18 cellular contexts compared by ENCODE assay signal in the genomic region with DNA sequence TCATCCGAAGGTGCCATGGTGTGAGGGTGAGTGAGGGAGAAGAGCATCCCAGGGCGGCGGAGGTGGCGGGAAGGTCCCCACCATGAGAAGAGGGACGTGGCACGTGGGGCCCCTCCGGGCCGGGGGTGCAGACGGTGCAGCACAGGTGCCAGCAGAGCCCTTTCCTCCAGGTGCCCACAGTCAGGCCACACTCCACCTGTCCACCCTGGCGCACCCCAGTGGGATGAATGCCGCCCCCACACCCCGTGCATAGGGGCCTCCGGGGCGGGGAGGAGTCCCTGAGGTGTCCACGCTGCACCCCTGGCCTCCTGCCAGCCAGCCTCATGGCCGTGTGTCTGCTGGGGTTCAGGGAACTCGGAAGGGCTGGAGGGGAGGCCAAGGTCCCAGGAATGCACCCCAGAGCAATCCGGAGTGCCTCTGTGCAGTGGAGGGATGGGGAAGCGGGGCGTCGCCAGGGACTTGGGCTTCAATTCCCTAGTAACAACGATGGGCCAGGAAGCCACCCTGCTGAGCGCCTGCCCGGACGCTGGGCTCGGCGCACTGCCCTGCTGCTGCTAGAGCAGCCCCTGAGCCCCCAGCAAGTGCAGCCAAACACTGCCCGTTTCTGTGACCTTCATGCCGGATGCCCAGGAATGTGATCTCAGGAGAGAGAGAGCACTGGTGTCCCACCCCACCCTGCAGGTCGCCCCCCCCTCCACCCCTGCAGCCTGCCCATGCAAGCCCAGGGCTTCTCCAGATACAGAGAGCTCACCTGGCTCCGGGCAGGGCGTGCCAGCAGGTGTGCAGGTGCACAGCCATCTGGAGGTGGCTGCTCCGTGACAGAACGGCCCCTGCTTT. TPM values are rescaled to one million over a fixed set of nuclear protein-coding genes. Genes with fewer than 3 reads are reported as not detected.
DNase-seq lines count a peak whose midpoint lies in the region; TF ChIP-seq lines count a peak whose summit lies in the region.
"Had no signal": no experiment of that assay in that cellular context is flagged by ENCODE, and none has a peak within 500 bp of the region (broad histone marks: within the 10 kb centered on the region; RNA-seq: fewer than 3 reads in every experiment).

No MANE protein-coding gene starts in this region.

- H3K4me3 ChIP-seq in hepatocyte (no peak overlapping the region), ascending aorta (no peak overlapping the region)

- H3K4me1 Mint-ChIP-seq in brain: peaks cover 63% of the 10 kb centered on the region

- H3K36me3 ChIP-seq in hepatocyte (replicated peaks; ENCODE audit: insufficient read depth, low read depth) (no peaks in the 10 kb centered on the region), ascending aorta (no peaks in the 10 kb centered on the region)

- intact Hi-C loops in ascending aorta (cut with DNase I): no loop called here

- H3K27me3 ChIP-seq in hepatocyte (no peaks in the 10 kb centered on the region), ascending aorta (no peaks in the 10 kb centered on the region)

- 74% methylated on average over 26 of the region's 34 CpGs for WGBS in hepatocyte (ENCODE audit: low lambda C conversion rate, missing lambda C conversion rate)

- no peak overlapping the region for H2AFZ ChIP-seq in hepatocyte

- no peaks in the 10 kb centered on the region for H3K79me2 ChIP-seq in hepatocyte

- H3K27ac Mint-ChIP-seq in brain: peak overlapping the region in 3 of 5 experiments; percentile 63 to 94 (median 64)
- H3K27ac Mint-ChIP-seq: activated T-helper 17 cell treated with anti-CD3 and anti-CD28 coated beads, Interleukin-2, amount 50 U/mL, for 72 hours; T-helper 17 cell had no signal

- no peak for TF ChIP-seq CTCF in brain (conservative IDR thresholded peaks at IDR 0.05)
- TF ChIP-seq CTCF in hepatocyte (IDR thresholded peaks at IDR 0.05; ENCODE audit: poor library complexity): no peak
- no peak for TF ChIP-seq CTCF in GM13976 (IDR thresholded peaks at IDR 0.05; ENCODE audit: borderline replicate concordance, control extremely low read depth, extremely low read depth, insufficient read depth, missing control alignments)
- no peak for TF ChIP-seq CTCF in ascending aorta (IDR thresholded peaks at IDR 0.05)

- H3K9me3 ChIP-seq in hepatocyte (ENCODE audit: low read depth) (no peaks in the 10 kb centered on the region), ascending aorta (no peaks in the 10 kb centered on the region)

- H3K9me2 ChIP-seq in hepatocyte (replicated peaks; ENCODE audit: insufficient read depth): no peaks in the 10 kb centered on the region

- H3K27ac ChIP-seq in hepatocyte (no peak overlapping the region), ascending aorta (no peak overlapping the region)

- H3K4me2 ChIP-seq in hepatocyte: no peak overlapping the region

- peaks cover 7% of the 10 kb centered on the region for H3K27me3 Mint-ChIP-seq in brain
- H3K27me3 Mint-ChIP-seq: activated T-helper 17 cell treated with anti-CD3 and anti-CD28 coated beads, Interleukin-2, amount 50 U/mL, for 72 hours; central memory CD8-positive, alpha-beta T cell had no signal

- H4K20me1 ChIP-seq in hepatocyte (ENCODE audit: insufficient read depth, poor library complexity, severe bottlenecking): no peaks in the 10 kb centered on the region

- DNase-seq in DMS153 (lab: John Stamatoyannopoulos, UW): peak; percentile 91
- peak; percentile 31 for DNase-seq in NCI-H128 (lab: John Stamatoyannopoulos, UW; ENCODE audit: unreplicated experiment)
- DNase-seq in NCI-H510A treated with DMSO at 0.1 percent for 48 hours (lab: John Stamatoyannopoulos, UW): peak; percentile 93
- DNase-seq in hepatocyte (ENCODE audit: low spot score): no peak
- DNase-seq in NCI-H1436 (lab: John Stamatoyannopoulos, UW): no peak
- DNase-seq in GM13976 (ENCODE audit: low spot score): no peak
- DNase-seq in ascending aorta (ENCODE audit: low spot score in 2 of 2): no peak
- DNase-seq: activated CD4-positive, CD25-positive, alpha-beta regulatory T cell; activated CD8-positive, alpha-beta memory T cell treated with anti-CD3 and anti-CD28 coated beads for 24 hours; Calu3; hippocampal formation; left cardiac atrium; occipital lobe; SHP77 treated with DMSO at 0.1 percent for 48 hours; T-helper 17 cell had no signal

- H3K4me3 Mint-ChIP-seq in brain: no peak overlapping the region
- H3K4me3 Mint-ChIP-seq: activated T-helper 17 cell treated with anti-CD3 and anti-CD28 coated beads, Interleukin-2, amount 50 U/mL, for 72 hours; central memory CD8-positive, alpha-beta T cell; T-helper 17 cell had no signal

- peaks cover 14% of the 10 kb centered on the region for H3K4me1 ChIP-seq in hepatocyte (ENCODE audit: insufficient read depth)
- peaks cover 10 to 13% of the 10 kb centered on the region in 2 donors for H3K4me1 ChIP-seq in ascending aorta

- H3K36me3 Mint-ChIP-seq in brain: no peaks in the 10 kb centered on the region

- in situ Hi-C loops in GM13976 (cut with MboI; ENCODE audit: low sequenced_read_pairs, unreplicated experiment): no loop called here

- H3K9me3 Mint-ChIP-seq in brain: peaks cover 0 to 2% (median 0%) of the 10 kb centered on the region in 5 experiments
- H3K9me3 Mint-ChIP-seq: activated T-helper 17 cell treated with anti-CD3 and anti-CD28 coated beads, Interleukin-2, amount 50 U/mL, for 72 hours; central memory CD8-positive, alpha-beta T cell had no signal

RNA-seq across cellular contexts. Expression of gene NACC2, which starts 8.8 kb away (rescaled TPM):
- polyA plus RNA-seq in brain (ENCODE audit: insufficient read depth, low read depth, low replicate concordance) (20.6 TPM), hepatocyte (7.1 and 11.0 TPM in 2 replicates)
- total RNA-seq in hepatocyte (12.3 and 13.0 TPM in 2 replicates), ascending aorta (72.2 TPM)

RNA-seq across cellular contexts. Expression of gene TMEM250, which starts 14.8 kb away (rescaled TPM):
- polyA plus RNA-seq in brain (ENCODE audit: insufficient read depth, low read depth, low replicate concordance) (36.6 TPM), hepatocyte (45.3 and 47.6 TPM in 2 replicates)
- total RNA-seq in hepatocyte (32.9 and 37.8 TPM in 2 replicates), ascending aorta (80.3 TPM)

Comparison
In these comparisons a context has a peak if more than half of its experiments do, and no peak if none do; other contexts are left out.
1. DNase-seq: peak in DMS153 (single experiment), NCI-H128 (single experiment) and NCI-H510A treated with DMSO at 0.1 percent for 48 hours (single experiment); none in hepatocyte (single experiment), NCI-H1436 (single experiment), GM13976 (single experiment) and ascending aorta (0 of 2).